8 cellular contexts compared by ENCODE assay signal in the genomic region with DNA sequence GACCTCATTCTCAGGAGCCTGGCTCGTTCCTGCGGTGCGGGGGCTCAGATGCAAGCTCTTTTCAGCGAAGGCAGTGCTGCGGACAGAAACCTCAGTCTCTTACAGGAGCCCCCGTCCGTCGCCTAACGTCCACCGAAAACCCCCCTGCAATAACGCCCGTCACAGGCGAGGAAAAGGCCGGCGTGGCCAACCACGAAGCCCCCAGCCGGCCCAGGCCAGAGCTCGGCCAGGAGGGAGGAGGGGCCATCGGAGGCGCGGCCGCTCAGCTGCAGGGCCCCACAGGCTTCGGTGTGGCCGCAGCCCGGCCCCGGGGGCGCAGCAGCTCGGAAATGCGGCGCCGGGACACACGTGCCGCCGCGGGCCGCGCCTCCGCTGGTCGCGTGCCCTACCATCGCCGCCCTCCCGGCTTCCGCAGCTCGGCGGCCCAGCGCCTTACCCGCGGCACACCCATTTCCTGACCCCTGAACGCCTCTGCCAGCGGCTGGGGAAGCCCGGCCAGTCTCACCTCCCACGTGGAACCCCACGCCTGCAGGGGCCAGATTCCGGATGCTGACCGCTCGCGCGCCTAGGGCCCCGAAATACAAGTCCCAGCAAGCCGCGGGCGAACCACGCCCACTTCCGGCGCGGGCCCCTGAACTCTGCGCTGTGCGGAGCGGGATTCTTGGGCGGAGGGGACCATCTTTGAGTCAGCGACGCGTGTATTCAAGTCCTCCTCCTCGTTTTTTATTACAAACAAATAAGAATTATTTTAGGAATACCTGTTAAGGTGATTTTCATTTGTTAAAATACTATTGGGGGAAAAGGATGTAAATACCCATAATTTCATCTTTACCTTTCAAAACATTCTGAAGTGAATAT. TPM values are rescaled to one million over a fixed set of nuclear protein-coding genes. Genes with fewer than 3 reads are reported as not detected.
DNase-seq lines count a peak whose midpoint lies in the region; ATAC-seq and TF ChIP-seq lines count a peak whose summit lies in the region.

A gene (minus strand): TSS at position 582 of the 858 bp plus-strand sequence. CDS start 16,537 bp downstream, outside the sequence.

- DNase-seq in EH (ENCODE audit: low read depth), result peak; percentile 92
- DNase-seq in GM23338 (ENCODE audit: low spot score), result peak; percentile 91
- peak; percentile 47 for DNase-seq in NCI-H1092 (lab: John Stamatoyannopoulos, UW)
- DNase-seq in activated CD4-positive, CD25-positive, alpha-beta regulatory T cell (lab: John Stamatoyannopoulos, UW), result peak; percentile 58 to 69 (median 63)
- DNase-seq in caudate nucleus (lab: John Stamatoyannopoulos, UW), result peak in 60 of 61 donors; percentile 30 to 91 (median 79)
- DNase-seq in iris pigment epithelial cell (ENCODE audit: low read depth), result peak; percentile 92
- DNase-seq in smooth muscle cell of the brain vasculature (ENCODE audit: low read depth, low spot score), result peak; percentile 46
- no peak for DNase-seq in KG1 (lab: John Stamatoyannopoulos, UW)

- 0 out of 2 replicates have a peak, but pooled peaks cover 5% of the 10 kb centered on the region for H3K36me3 ChIP-seq in GM23338 (ENCODE audit: insufficient read depth)

- no peak for TF ChIP-seq CTCF in GM23338 (conservative IDR thresholded peaks at IDR 0.05; ENCODE audit: low read depth in 2 of 2)

- no peak within 1 kb of the TSS for H3K27ac Mint-ChIP-seq in GM23338

- peak within 1 kb of the TSS; percentile 84 for H3K4me3 ChIP-seq in GM23338

- peaks cover 17% of the 10 kb centered on the region for H3K4me1 Mint-ChIP-seq in GM23338

- peak within 1 kb of the TSS; percentile 94 for H3K4me2 ChIP-seq in GM23338

- H2AFZ ChIP-seq in GM23338, result peak within 1 kb of the TSS; percentile 96

- H3K9me2 ChIP-seq in GM23338 (ENCODE audit: insufficient read depth), result peaks cover 10% of the 10 kb centered on the region

- no peak within 1 kb of the TSS for H3K27ac ChIP-seq in GM23338 (ENCODE audit: low read depth)
- H3K27ac ChIP-seq in caudate nucleus (ENCODE audit: low read depth, low read length), result peak within 1 kb of the TSS; percentile 59

- peaks cover 30% of the 10 kb centered on the region for H3K9me3 Mint-ChIP-seq in GM23338

- ATAC-seq in GM23338, result peak; percentile 95

- peaks cover 41% of the 10 kb centered on the region for H3K79me2 ChIP-seq in GM23338 (replicated peaks; ENCODE audit: insufficient read depth)

- H3K4me1 ChIP-seq in GM23338 (ENCODE audit: insufficient read depth), result peaks cover 14% of the 10 kb centered on the region

- peak within 1 kb of the TSS; percentile 91 for H3K4me3 Mint-ChIP-seq in GM23338

- H3K27me3 Mint-ChIP-seq in GM23338 (ENCODE audit: insufficient read depth, low read depth, poor library complexity), result peaks cover 27% of the 10 kb centered on the region

- peaks cover 19% of the 10 kb centered on the region for H3K27me3 ChIP-seq in GM23338 (ENCODE audit: insufficient read depth)

- H4K20me1 ChIP-seq in GM23338 (replicated peaks; ENCODE audit: insufficient read depth), result peaks cover 12% of the 10 kb centered on the region; the same call in 1 of the 2 replicates

- no peaks in the 10 kb centered on the region for H3F3A ChIP-seq in GM23338 (replicated peaks; ENCODE audit: low read depth)

- peaks cover 39% of the 10 kb centered on the region for H3K36me3 Mint-ChIP-seq in GM23338 (ENCODE audit: low read depth)

TF ChIP-seq in GM23338, 12 proteins besides CTCF, POLR2A, EP300 and RAD21:
- TF ChIP-seq, protein P1, sequence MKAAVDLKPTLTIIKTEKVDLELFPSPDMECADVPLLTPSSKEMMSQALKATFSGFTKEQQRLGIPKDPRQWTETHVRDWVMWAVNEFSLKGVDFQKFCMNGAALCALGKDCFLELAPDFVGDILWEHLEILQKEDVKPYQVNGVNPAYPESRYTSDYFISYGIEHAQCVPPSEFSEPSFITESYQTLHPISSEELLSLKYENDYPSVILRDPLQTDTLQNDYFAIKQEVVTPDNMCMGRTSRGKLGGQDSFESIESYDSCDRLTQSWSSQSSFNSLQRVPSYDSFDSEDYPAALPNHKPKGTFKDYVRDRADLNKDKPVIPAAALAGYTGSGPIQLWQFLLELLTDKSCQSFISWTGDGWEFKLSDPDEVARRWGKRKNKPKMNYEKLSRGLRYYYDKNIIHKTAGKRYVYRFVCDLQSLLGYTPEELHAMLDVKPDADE (IDR thresholded peaks at IDR 0.05), result peak; percentile 90
- TF ChIP-seq, protein P2, sequence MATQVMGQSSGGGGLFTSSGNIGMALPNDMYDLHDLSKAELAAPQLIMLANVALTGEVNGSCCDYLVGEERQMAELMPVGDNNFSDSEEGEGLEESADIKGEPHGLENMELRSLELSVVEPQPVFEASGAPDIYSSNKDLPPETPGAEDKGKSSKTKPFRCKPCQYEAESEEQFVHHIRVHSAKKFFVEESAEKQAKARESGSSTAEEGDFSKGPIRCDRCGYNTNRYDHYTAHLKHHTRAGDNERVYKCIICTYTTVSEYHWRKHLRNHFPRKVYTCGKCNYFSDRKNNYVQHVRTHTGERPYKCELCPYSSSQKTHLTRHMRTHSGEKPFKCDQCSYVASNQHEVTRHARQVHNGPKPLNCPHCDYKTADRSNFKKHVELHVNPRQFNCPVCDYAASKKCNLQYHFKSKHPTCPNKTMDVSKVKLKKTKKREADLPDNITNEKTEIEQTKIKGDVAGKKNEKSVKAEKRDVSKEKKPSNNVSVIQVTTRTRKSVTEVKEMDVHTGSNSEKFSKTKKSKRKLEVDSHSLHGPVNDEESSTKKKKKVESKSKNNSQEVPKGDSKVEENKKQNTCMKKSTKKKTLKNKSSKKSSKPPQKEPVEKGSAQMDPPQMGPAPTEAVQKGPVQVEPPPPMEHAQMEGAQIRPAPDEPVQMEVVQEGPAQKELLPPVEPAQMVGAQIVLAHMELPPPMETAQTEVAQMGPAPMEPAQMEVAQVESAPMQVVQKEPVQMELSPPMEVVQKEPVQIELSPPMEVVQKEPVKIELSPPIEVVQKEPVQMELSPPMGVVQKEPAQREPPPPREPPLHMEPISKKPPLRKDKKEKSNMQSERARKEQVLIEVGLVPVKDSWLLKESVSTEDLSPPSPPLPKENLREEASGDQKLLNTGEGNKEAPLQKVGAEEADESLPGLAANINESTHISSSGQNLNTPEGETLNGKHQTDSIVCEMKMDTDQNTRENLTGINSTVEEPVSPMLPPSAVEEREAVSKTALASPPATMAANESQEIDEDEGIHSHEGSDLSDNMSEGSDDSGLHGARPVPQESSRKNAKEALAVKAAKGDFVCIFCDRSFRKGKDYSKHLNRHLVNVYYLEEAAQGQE (IDR thresholded peaks at IDR 0.05; ENCODE audit: unreplicated experiment), result no peak
- TF ChIP-seq POLR2AphosphoS5 (IDR thresholded peaks at IDR 0.05; ENCODE audit: low read depth), result peak; percentile 48
- no peak for TF ChIP-seq EZH2phosphoT487 (IDR thresholded peaks at IDR 0.05; ENCODE audit: unreplicated experiment)
- peak; percentile 23; the same call in 1 of the 2 replicates for TF ChIP-seq CREB1 (CRISPR knock-in tag; IDR thresholded peaks at IDR 0.05; ENCODE audit: low read depth)
- no peak for TF ChIP-seq ZNF114 (CRISPR knock-in tag; IDR thresholded peaks at IDR 0.05)
- TF ChIP-seq ZNF331 (CRISPR knock-in tag; IDR thresholded peaks at IDR 0.05; ENCODE audit: low read depth), result no peak
- no peak for TF ChIP-seq NANOG (IDR thresholded peaks at IDR 0.05; ENCODE audit: borderline replicate concordance)

RNA-seq across cellular contexts. Expression of the gene that starts here (rescaled TPM):
- 11.3 and 13.8 TPM in 2 replicates for total RNA-seq in GM23338 (2014; rRNA removed; shearing (Covaris generic))
- 5.4 and 6.7 TPM in 2 replicates for polyA plus RNA-seq in GM23338 (2016; fragmentation: Nextera tagmentation; extraction: Ambion mirVana)
